In the genomic region with DNA sequence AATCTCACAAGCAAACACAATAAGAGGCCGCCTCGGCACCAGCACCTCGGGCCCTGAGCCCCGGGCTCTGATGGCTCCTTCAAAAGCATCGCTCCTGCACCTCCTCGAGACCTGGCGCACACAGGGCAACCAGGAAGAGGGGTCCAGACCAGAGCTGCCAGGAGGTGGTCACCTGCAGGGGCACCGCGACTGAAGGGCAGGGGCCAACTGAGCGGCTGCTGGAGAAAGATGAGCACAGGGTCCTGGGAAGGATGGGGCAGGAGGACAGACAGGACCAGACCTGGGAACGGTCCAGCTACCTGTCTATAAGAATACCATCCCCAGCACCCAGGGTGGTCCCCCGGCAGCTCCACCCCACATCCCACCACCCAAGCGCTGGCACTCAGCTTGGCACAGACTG, we compare ENCODE assay signal across 26 cellular contexts.
"Had no signal": no experiment of that assay in that cellular context is flagged by ENCODE, and none has a peak within 500 bp of the region (broad histone marks: within the 10 kb centered on the region; RNA-seq: fewer than 3 reads in every experiment).

No MANE protein-coding gene starts in this region.

- H3K27me3 Mint-ChIP-seq: activated CD4-positive, alpha-beta T cell treated with anti-CD3 and anti-CD28 coated beads for 36 hours; activated naive CD8-positive, alpha-beta T cell had no signal

- H3K27ac Mint-ChIP-seq: activated CD4-positive, alpha-beta T cell treated with anti-CD3 and anti-CD28 coated beads for 36 hours; activated naive CD4-positive, alpha-beta T cell treated with anti-CD3 and anti-CD28 coated beads for 36 hours; activated naive CD8-positive, alpha-beta T cell; activated T-helper 1 cell treated with anti-CD3 and anti-CD28 coated beads, Interleukin-12 subunit alpha, Interleukin-12 subunit beta, Interleukin-2, Interleukin-4 antibody, amounts not matched to agents 30 ng/mL and 10 ng/mL and 1 ng/mL, durations not matched to agents 14 hours and 24 hours and 36 hours; brain had no signal

- H3K4me3 Mint-ChIP-seq: activated CD4-positive, alpha-beta T cell treated with anti-CD3 and anti-CD28 coated beads for 36 hours; activated CD8-positive, alpha-beta T cell treated with anti-CD3 and anti-CD28 coated beads, Interleukin-2, amount 10 ng/mL, durations not matched to agents 7 days and 5 days; activated naive CD4-positive, alpha-beta T cell treated with anti-CD3 and anti-CD28 coated beads for 36 hours; activated naive CD8-positive, alpha-beta T cell; activated T-helper 1 cell treated with anti-CD3 and anti-CD28 coated beads, Interleukin-12 subunit alpha, Interleukin-12 subunit beta, Interleukin-2, Interleukin-4 antibody, amounts not matched to agents 30 ng/mL and 10 ng/mL and 1 ng/mL, durations not matched to agents 14 hours and 24 hours and 36 hours; brain had no signal

- H3K9me3 Mint-ChIP-seq: activated naive CD4-positive, alpha-beta T cell treated with anti-CD3 and anti-CD28 coated beads for 36 hours; activated T-helper 1 cell treated with anti-CD3 and anti-CD28 coated beads, Interleukin-12 subunit alpha, Interleukin-12 subunit beta, Interleukin-2, Interleukin-4 antibody, amounts not matched to agents 30 ng/mL and 10 ng/mL and 1 ng/mL, durations not matched to agents 14 hours and 24 hours and 36 hours had no signal

- ATAC-seq: activated CD4-positive, alpha-beta T cell treated with anti-CD3 and anti-CD28 coated beads for 36 hours; activated CD8-positive, alpha-beta T cell treated with anti-CD3 and anti-CD28 coated beads, Interleukin-2, amount 10 ng/mL, durations not matched to agents 7 days and 5 days; HepG2; Right ventricle myocardium inferior had no signal

- DNase-seq: activated CD4-positive, alpha-beta T cell treated with anti-CD3 and anti-CD28 coated beads for 36 hours; activated CD4-positive, alpha-beta T cell treated with anti-CD3 and anti-CD28 coated beads, Interleukin-2, amount 50 U/mL, for 1 hour; activated CD8-positive, alpha-beta memory T cell treated with anti-CD3 and anti-CD28 coated beads, Interleukin-2, amount 50 U/mL, for 48 hours; activated CD8-positive, alpha-beta T cell treated with anti-CD3 and anti-CD28 coated beads, Interleukin-2, amount 10 ng/mL, durations not matched to agents 7 days and 5 days; activated effector memory CD4-positive, alpha-beta T cell treated with anti-CD3 and anti-CD28 coated beads, Interleukin-2, amount 50 U/mL, for 16 hours; activated naive CD4-positive, alpha-beta T cell treated with anti-CD3 and anti-CD28 coated beads for 36 hours; activated T-cell treated with anti-CD3 and anti-CD28 coated beads, Interleukin-2, amount 50 U/mL, for 1 hour; amygdala; MG63; MV-4-11; NCI-H1092 treated with DMSO at 0.1 percent for 48 hours; NCI-H1436; NCI-H1694 treated with DMSO at 0.1 percent for 48 hours; NCI-H2029 treated with DMSO at 0.1 percent for 48 hours; NCI-H510A treated with DMSO at 0.1 percent for 48 hours; PC-9; SJCRH30; SK-N-SH; T-helper 1 cell; WERI-Rb-1 had no signal

- H3K27me3 ChIP-seq: MG63, SJCRH30 had no signal

- H3K4me3 ChIP-seq: MG63, PC-9, SJCRH30 had no signal

- H3K4me1 Mint-ChIP-seq: brain had no signal

- H3K4me1 ChIP-seq: SJCRH30 had no signal

- H3K9ac ChIP-seq: SK-N-SH had no signal

- H3K9me3 ChIP-seq: MG63, SJCRH30, SK-N-SH had no signal

- H3K27ac ChIP-seq: PC-9, SJCRH30, WERI-Rb-1 had no signal

- FAIRE-seq: astrocyte, HepG2 had no signal
